In genomic region chr9:121839726-121840500, GRCh38 we compare ENCODE assay signal across 14 cellular contexts.
DNase-seq lines count a peak whose midpoint lies in the region; ATAC-seq and TF ChIP-seq lines count a peak whose summit lies in the region.
"Had no signal": no experiment of that assay in that cellular context is flagged by ENCODE, and none has a peak within 500 bp of the region (broad histone marks: within the 10 kb centered on the region; RNA-seq: fewer than 3 reads in every experiment).

No MANE protein-coding gene starts in this region.

- no peaks in the 10 kb centered on the region for H3K27me3 ChIP-seq in WERI-Rb-1 (ENCODE audit: insufficient read depth, low read depth, severe bottlenecking)
- no peaks in the 10 kb centered on the region for H3K27me3 ChIP-seq in thymus (ENCODE audit: control insufficient read depth, insufficient read depth)
- H3K27me3 ChIP-seq: ovary had no signal

- H3K9me3 ChIP-seq in WERI-Rb-1 (ENCODE audit: severe bottlenecking): peaks cover 5% of the 10 kb centered on the region
- no peaks in the 10 kb centered on the region for H3K9me3 ChIP-seq in thymus (ENCODE audit: control insufficient read depth)
- H3K9me3 ChIP-seq: ovary had no signal

- no peak overlapping the region for H3K27ac ChIP-seq in WERI-Rb-1
- H3K27ac ChIP-seq in thymus (ENCODE audit: low read depth): peak overlapping the region; percentile 10
- H3K27ac ChIP-seq: ovary had no signal

- no peak overlapping the region for H3K4me3 ChIP-seq in WERI-Rb-1 (ENCODE audit: low read depth, low read length)
- H3K4me3 ChIP-seq in thymus (ENCODE audit: low read length): no peak overlapping the region
- H3K4me3 ChIP-seq: K562, ovary had no signal

- WGBS in thymus: 86% methylated on average over 16 of the region's 16 CpGs

- H3K36me3 ChIP-seq in WERI-Rb-1: no peaks in the 10 kb centered on the region; the same call in 1 of the 2 replicates
- H3K36me3 ChIP-seq in thymus (ENCODE audit: control insufficient read depth, insufficient read depth): no peaks in the 10 kb centered on the region
- H3K36me3 ChIP-seq: ovary had no signal

- peak; percentile 52 for DNase-seq in activated effector memory CD4-positive, alpha-beta T cell treated with anti-CD3 and anti-CD28 coated beads, Interleukin-2, amount 50 U/mL, for 16 hours
- no peak for DNase-seq in activated effector memory CD4-positive, alpha-beta T cell treated with Interleukin-2 at 50 U/mL for 16 hours
- DNase-seq in WERI-Rb-1 (peak; percentile 6), HuH-7.5 (ENCODE audit: low spot score) (no peak)
- DNase-seq: DMS53; mammary epithelial cell; PC-3; stimulated activated CD4-positive, alpha-beta T cell treated with anti-CD3 and anti-CD28 coated beads, Interleukin-4, amount 100 ng/mL, for 24 hours had no signal

- peaks cover 6% of the 10 kb centered on the region for H3K4me1 ChIP-seq in thymus (ENCODE audit: control insufficient read depth, insufficient read depth, low read length)

- no peak for TF ChIP-seq CTCF in WERI-Rb-1 (IDR thresholded peaks at IDR 0.05; ENCODE audit: low read depth, low read length)

- ATAC-seq in GM21723 (IDR thresholded peaks at IDR 0.05; ENCODE audit: unreplicated experiment) (peak; percentile 83), HG02973 (IDR thresholded peaks at IDR 0.05; ENCODE audit: unreplicated experiment) (no peak), SK-N-SH treated with all-trans-retinoic acid at 6 μM for 48 hours (no peak)
- ATAC-seq: K562, PC-3 had no signal

TF ChIP-seq in SK-N-SH treated with all-trans-retinoic acid at 6 μM for 48 hours, 23 proteins besides CTCF, POLR2A, EP300 and RAD21:
- TF ChIP-seq TCF4 (CRISPR knock-in tag; IDR thresholded peaks at IDR 0.05; ENCODE audit: borderline replicate concordance) (no peak), TOX (CRISPR knock-in tag; IDR thresholded peaks at IDR 0.05; ENCODE audit: borderline replicate concordance) (no peak)
TF ChIP-seq in SK-N-SH treated with all-trans-retinoic acid at 6 μM for 48 hours: peak in this region for 0.

Comparison
In these comparisons a context has a peak if more than half of its experiments do, and no peak if none do; other contexts are left out.
1. DNase-seq: peak in activated effector memory CD4-positive, alpha-beta T cell treated with anti-CD3 and anti-CD28 coated beads, Interleukin-2, amount 50 U/mL, for 16 hours (single experiment) and WERI-Rb-1 (single experiment); none in activated effector memory CD4-positive, alpha-beta T cell treated with Interleukin-2 at 50 U/mL for 16 hours (single experiment) and HuH-7.5 (single experiment).